Comparison of ENCODE assay signal across 18 cellular contexts in genomic region chr7:128435311-128435654, GRCh38.
"Had no signal": no experiment of that assay in that cellular context is flagged by ENCODE, and none has a peak within 500 bp of the region (broad histone marks: within the 10 kb centered on the region; RNA-seq: fewer than 3 reads in every experiment).

No MANE protein-coding gene starts in this region.

- H3K9me3 ChIP-seq: gastroesophageal sphincter, heart right ventricle, left ventricle myocardium inferior, neutrophil, tibial nerve had no signal

- H3K79me2 ChIP-seq: parathyroid adenoma had no signal

- H3K36me3 ChIP-seq: gastroesophageal sphincter, heart right ventricle, left ventricle myocardium inferior, neutrophil, tibial nerve had no signal

- H3K4me1 ChIP-seq: gastroesophageal sphincter, left ventricle myocardium inferior, parathyroid adenoma had no signal

- H3K27ac Mint-ChIP-seq: activated CD4-positive, alpha-beta T cell treated with anti-CD3 and anti-CD28 coated beads, Interleukin-2, amount 10 ng/mL, durations not matched to agents 7 days and 5 days; naive thymus-derived CD8-positive, alpha-beta T cell; stimulated activated naive B cell treated with anti-CD40 and anti-IgM and Interleukin-4, amounts not matched to agents 10 μg/mL and 1 μg/mL and 100 μg/mL, for 72 hours; T-helper 2 cell treated with Interferon-gamma antibody and Interleukin-4, amounts not matched to agents 5 μg/mL and 100 μg/mL, for 36 hours had no signal

- H3K4me3 ChIP-seq: gastroesophageal sphincter, heart right ventricle, left ventricle myocardium inferior, tibial nerve had no signal

- DNase-seq: activated CD4-positive, alpha-beta T cell treated with anti-CD3 and anti-CD28 coated beads, Interleukin-2, amount 10 ng/mL, durations not matched to agents 7 days and 5 days; activated naive CD4-positive, alpha-beta T cell treated with Interleukin-2 at 50 U/mL for 16 hours; anterior cingulate cortex; cerebellar nuclear complex; dermis blood vessel endothelial cell; erythroblast; heart right ventricle; islet precursor cell; left ventricle myocardium inferior; naive thymus-derived CD8-positive, alpha-beta T cell; stimulated activated CD4-positive, alpha-beta T cell treated with anti-CD3 and anti-CD28 coated beads, Interleukin-15, amount 100 ng/mL, for 24 hours; stimulated activated CD4-positive, alpha-beta T cell treated with anti-CD3 and anti-CD28 coated beads, Interleukin-4, amount 100 ng/mL, for 1 hour; stimulated activated naive B cell treated with anti-CD40 and anti-IgM and Interleukin-4, amounts not matched to agents 10 μg/mL and 1 μg/mL and 100 μg/mL, for 72 hours had no signal

- H3K27me3 ChIP-seq: heart right ventricle, neutrophil, tibial nerve had no signal

- H3K9ac ChIP-seq: parathyroid adenoma had no signal

- H3K4me3 Mint-ChIP-seq: activated CD4-positive, alpha-beta T cell treated with anti-CD3 and anti-CD28 coated beads, Interleukin-2, amount 10 ng/mL, durations not matched to agents 7 days and 5 days; naive thymus-derived CD8-positive, alpha-beta T cell; stimulated activated naive B cell treated with anti-CD40 and anti-IgM and Interleukin-4, amounts not matched to agents 10 μg/mL and 1 μg/mL and 100 μg/mL, for 72 hours; T-helper 2 cell treated with Interferon-gamma antibody and Interleukin-4, amounts not matched to agents 5 μg/mL and 100 μg/mL, for 36 hours had no signal

- H3K27me3 Mint-ChIP-seq: stimulated activated naive B cell treated with anti-CD40 and anti-IgM and Interleukin-4, amounts not matched to agents 10 μg/mL and 1 μg/mL and 100 μg/mL, for 72 hours had no signal

- H3K36me3 Mint-ChIP-seq: naive thymus-derived CD8-positive, alpha-beta T cell; stimulated activated naive B cell treated with anti-CD40 and anti-IgM and Interleukin-4, amounts not matched to agents 10 μg/mL and 1 μg/mL and 100 μg/mL, for 72 hours had no signal

- ATAC-seq: gastroesophageal sphincter; heart right ventricle; naive thymus-derived CD8-positive, alpha-beta T cell; stimulated activated naive B cell treated with anti-CD40 and anti-IgM and Interleukin-4, amounts not matched to agents 10 μg/mL and 1 μg/mL and 100 μg/mL, for 72 hours had no signal

- H3K27ac ChIP-seq: gastroesophageal sphincter, heart right ventricle, left ventricle myocardium inferior, neutrophil, parathyroid adenoma, tibial nerve had no signal

- H3K9me3 Mint-ChIP-seq: activated CD4-positive, alpha-beta T cell treated with anti-CD3 and anti-CD28 coated beads, Interleukin-2, amount 10 ng/mL, durations not matched to agents 7 days and 5 days; naive thymus-derived CD8-positive, alpha-beta T cell; stimulated activated naive B cell treated with anti-CD40 and anti-IgM and Interleukin-4, amounts not matched to agents 10 μg/mL and 1 μg/mL and 100 μg/mL, for 72 hours; T-helper 2 cell treated with Interferon-gamma antibody and Interleukin-4, amounts not matched to agents 5 μg/mL and 100 μg/mL, for 36 hours had no signal

- H3K4me1 Mint-ChIP-seq: activated CD4-positive, alpha-beta T cell treated with anti-CD3 and anti-CD28 coated beads, Interleukin-2, amount 10 ng/mL, durations not matched to agents 7 days and 5 days had no signal
